9 cellular contexts compared by ENCODE assay signal in the genomic region with DNA sequence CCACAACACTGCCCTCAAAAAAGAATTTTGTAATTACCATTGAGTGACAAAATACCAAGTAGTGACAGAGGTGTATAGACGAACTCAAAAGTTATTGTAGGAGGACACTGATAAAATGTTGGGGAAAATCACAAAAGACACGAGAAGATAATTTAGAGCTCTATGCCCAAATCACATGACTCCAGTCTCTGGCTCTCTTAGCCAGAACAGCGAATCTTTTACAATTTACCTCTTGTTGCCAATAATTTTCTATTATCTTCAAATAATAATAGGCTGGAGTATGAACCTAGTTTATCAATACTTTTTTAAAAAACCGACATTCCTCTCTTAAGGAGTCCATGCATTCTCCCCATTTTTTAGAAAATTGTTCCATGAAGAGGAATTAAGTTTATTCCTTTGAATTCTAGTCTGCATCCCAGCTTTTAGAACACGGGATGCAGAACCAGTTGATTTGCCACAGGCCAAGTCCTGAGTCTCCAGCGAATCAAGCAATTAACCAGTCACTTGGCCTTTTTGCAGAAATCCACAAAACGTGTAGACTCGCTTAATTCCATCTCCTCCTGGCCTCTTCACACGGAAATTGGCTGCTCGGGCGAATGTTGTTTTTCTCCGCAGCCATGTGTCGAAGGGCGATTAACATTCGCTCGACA. TPM values are rescaled to one million over a fixed set of nuclear protein-coding genes. Genes with fewer than 3 reads are reported as not detected.
DNase-seq lines count a peak whose midpoint lies in the region; ATAC-seq and TF ChIP-seq lines count a peak whose summit lies in the region.
"Had no signal": no experiment of that assay in that cellular context is flagged by ENCODE, and none has a peak within 500 bp of the region (broad histone marks: within the 10 kb centered on the region; RNA-seq: fewer than 3 reads in every experiment).

No MANE protein-coding gene starts in this region.

- H3K9me2 ChIP-seq in hepatocyte (replicated peaks; ENCODE audit: insufficient read depth), result no peaks in the 10 kb centered on the region

- no peaks in the 10 kb centered on the region for H3F3A ChIP-seq in smooth muscle cell (ENCODE audit: low read depth)

- H3K4me1 ChIP-seq in hepatocyte (ENCODE audit: insufficient read depth) (peaks cover 5% of the 10 kb centered on the region), smooth muscle cell (ENCODE audit: low read depth) (peaks cover 5% of the 10 kb centered on the region)

- H3K27ac ChIP-seq in hepatocyte (no peak overlapping the region), smooth muscle cell (ENCODE audit: low read depth) (no peak overlapping the region)
- H3K27ac ChIP-seq: 22Rv1 had no signal

- ATAC-seq in activated CD8-positive, alpha-beta T cell treated with anti-CD3 and anti-CD28 coated beads, Interleukin-2, amount 10 ng/mL, durations not matched to agents 7 days and 5 days, result no peak

- WGBS in hepatocyte (ENCODE audit: low lambda C conversion rate, missing lambda C conversion rate), result 20% methylated on average over 16 of the region's 16 CpGs
- WGBS in smooth muscle cell (ENCODE audit: low lambda C conversion rate), result 22% methylated on average over 16 of the region's 16 CpGs

- H3K4me1 Mint-ChIP-seq in activated CD8-positive, alpha-beta T cell treated with anti-CD3 and anti-CD28 coated beads, Interleukin-2, amount 10 ng/mL, durations not matched to agents 7 days and 5 days (ENCODE audit: low read depth), result peaks cover 9% of the 10 kb centered on the region

- DNase-seq in NCI-H1105 treated with DMSO at 0.1 percent for 48 hours (lab: John Stamatoyannopoulos, UW) (peak; percentile 27), NCI-H1105 (lab: John Stamatoyannopoulos, UW) (no peak), hepatocyte (ENCODE audit: low spot score) (no peak), smooth muscle cell (lab: John Stamatoyannopoulos, UW; ENCODE audit: unreplicated experiment) (no peak), DMS 273 treated with DMSO at 0.1 percent for 48 hours (lab: John Stamatoyannopoulos, UW) (no peak), HPDE6-E6E7 (ENCODE audit: extremely low spot score) (no peak)
- DNase-seq in activated CD8-positive, alpha-beta T cell treated with anti-CD3 and anti-CD28 coated beads, Interleukin-2, amount 10 ng/mL, durations not matched to agents 7 days and 5 days, result no peak
- DNase-seq in stimulated activated CD4-positive, alpha-beta T cell treated with anti-CD3 and anti-CD28 coated beads, Interleukin-4, amount 100 ng/mL, for 4 hours, result no peak

- TF ChIP-seq CTCF in hepatocyte (IDR thresholded peaks at IDR 0.05; ENCODE audit: poor library complexity) (no peak), smooth muscle cell (IDR thresholded peaks at IDR 0.05; ENCODE audit: borderline replicate concordance, insufficient read depth, poor library complexity, severe bottlenecking) (no peak)

- no peaks in the 10 kb centered on the region for H3K9me3 ChIP-seq in hepatocyte (ENCODE audit: low read depth)
- no peaks in the 10 kb centered on the region for H3K9me3 ChIP-seq in smooth muscle cell (replicated peaks; ENCODE audit: low read depth)

- no peaks in the 10 kb centered on the region for H3K36me3 Mint-ChIP-seq in activated CD8-positive, alpha-beta T cell treated with anti-CD3 and anti-CD28 coated beads, Interleukin-2, amount 10 ng/mL, durations not matched to agents 7 days and 5 days (ENCODE audit: low read depth)

- H3K4me3 ChIP-seq in hepatocyte (peak overlapping the region; percentile 24), smooth muscle cell (peak overlapping the region; percentile 54)

- CTCF ChIA-PET in activated CD8-positive, alpha-beta T cell treated with anti-CD3 and anti-CD28 coated beads, Interleukin-2, amount 10 ng/mL, durations not matched to agents 7 days and 5 days (lab: Charles Lee), result no interaction called here

- H3K79me2 ChIP-seq in hepatocyte, result no peaks in the 10 kb centered on the region
- H3K79me2 ChIP-seq in smooth muscle cell (ENCODE audit: low read depth), result no peaks in the 10 kb centered on the region

- no peak overlapping the region for H3K9ac ChIP-seq in smooth muscle cell (ENCODE audit: low read depth)

- no peak overlapping the region for H3K27ac Mint-ChIP-seq in activated CD8-positive, alpha-beta T cell treated with anti-CD3 and anti-CD28 coated beads, Interleukin-2, amount 10 ng/mL, durations not matched to agents 7 days and 5 days

- H3K27me3 ChIP-seq in hepatocyte, result peaks cover 60% of the 10 kb centered on the region
- peaks cover 79% of the 10 kb centered on the region for H3K27me3 ChIP-seq in smooth muscle cell (ENCODE audit: low read depth)

- no peaks in the 10 kb centered on the region for H4K20me1 ChIP-seq in hepatocyte (ENCODE audit: insufficient read depth, poor library complexity, severe bottlenecking)
- no peaks in the 10 kb centered on the region for H4K20me1 ChIP-seq in smooth muscle cell (ENCODE audit: low read depth)

- POLR2A ChIA-PET in activated CD8-positive, alpha-beta T cell treated with anti-CD3 and anti-CD28 coated beads, Interleukin-2, amount 10 ng/mL, durations not matched to agents 7 days and 5 days (lab: Charles Lee), result no interaction called here

- peak overlapping the region; percentile 89 for H3K4me2 ChIP-seq in hepatocyte
- peak overlapping the region; percentile 87 for H3K4me2 ChIP-seq in smooth muscle cell

- no peaks in the 10 kb centered on the region for H3K36me3 ChIP-seq in hepatocyte (replicated peaks; ENCODE audit: insufficient read depth, low read depth)
- no peaks in the 10 kb centered on the region for H3K36me3 ChIP-seq in smooth muscle cell (ENCODE audit: low read depth)

- H2AFZ ChIP-seq in hepatocyte (peak overlapping the region; percentile 72), smooth muscle cell (ENCODE audit: low read depth) (peak overlapping the region; percentile 13)

- H3K9me3 Mint-ChIP-seq in activated CD8-positive, alpha-beta T cell treated with anti-CD3 and anti-CD28 coated beads, Interleukin-2, amount 10 ng/mL, durations not matched to agents 7 days and 5 days (ENCODE audit: insufficient read depth), result no peaks in the 10 kb centered on the region

- peak overlapping the region; percentile 41 for H3K4me3 Mint-ChIP-seq in activated CD8-positive, alpha-beta T cell treated with anti-CD3 and anti-CD28 coated beads, Interleukin-2, amount 10 ng/mL, durations not matched to agents 7 days and 5 days

- H3K27me3 Mint-ChIP-seq in activated CD8-positive, alpha-beta T cell treated with anti-CD3 and anti-CD28 coated beads, Interleukin-2, amount 10 ng/mL, durations not matched to agents 7 days and 5 days (ENCODE audit: low read depth), result peaks cover 58% of the 10 kb centered on the region

RNA-seq across cellular contexts. Expression of a gene that starts 0.5 kb away (rescaled TPM):
- total RNA-seq in activated CD8-positive, alpha-beta T cell treated with anti-CD3 and anti-CD28 coated beads, Interleukin-2, amount 10 ng/mL, durations not matched to agents 7 days and 5 days, result not detected
- total RNA-seq in hepatocyte (not detected in 2 replicates), smooth muscle cell (not detected in 2 replicates)
- polyA plus RNA-seq in hepatocyte (0.91 TPM in 1 of 2 replicates, not detected in the other), smooth muscle cell (not detected in 2 replicates)

RNA-seq across cellular contexts. Expression of a gene that starts 6.8 kb away (rescaled TPM):
- total RNA-seq in activated CD8-positive, alpha-beta T cell treated with anti-CD3 and anti-CD28 coated beads, Interleukin-2, amount 10 ng/mL, durations not matched to agents 7 days and 5 days, result 10 to 100 TPM; 29.2 to 30.8 TPM
- total RNA-seq in hepatocyte (10.3 and 12.6 TPM in 2 replicates), smooth muscle cell (5.8 and 17.2 TPM in 2 replicates)
- polyA plus RNA-seq in hepatocyte (10.4 and 10.7 TPM in 2 replicates), smooth muscle cell (9.5 and 18.5 TPM in 2 replicates)
